1 cellular context compared by ENCODE assay signal in genomic region chr15:33442449-33442848, GRCh38.
TF ChIP-seq lines count a peak whose summit lies in the region.

No MANE protein-coding gene starts in this region.

TF ChIP-seq in K562, 482 proteins besides CTCF, POLR2A, EP300 and RAD21 (continued from another document):
- no peak for TF ChIP-seq ZNF518B (CRISPR knock-in tag; IDR thresholded peaks at IDR 0.05)
- TF ChIP-seq MCM2 (IDR thresholded peaks at IDR 0.05; ENCODE audit: low read depth) = no peak
- TF ChIP-seq NONO (IDR thresholded peaks at IDR 0.05; ENCODE audit: low read depth in 2 of 2, low read length in 1 of 2) = no peak
- peak; percentile 60 for TF ChIP-seq TAL1 (IDR thresholded peaks at IDR 0.05)
